In the genomic region with DNA sequence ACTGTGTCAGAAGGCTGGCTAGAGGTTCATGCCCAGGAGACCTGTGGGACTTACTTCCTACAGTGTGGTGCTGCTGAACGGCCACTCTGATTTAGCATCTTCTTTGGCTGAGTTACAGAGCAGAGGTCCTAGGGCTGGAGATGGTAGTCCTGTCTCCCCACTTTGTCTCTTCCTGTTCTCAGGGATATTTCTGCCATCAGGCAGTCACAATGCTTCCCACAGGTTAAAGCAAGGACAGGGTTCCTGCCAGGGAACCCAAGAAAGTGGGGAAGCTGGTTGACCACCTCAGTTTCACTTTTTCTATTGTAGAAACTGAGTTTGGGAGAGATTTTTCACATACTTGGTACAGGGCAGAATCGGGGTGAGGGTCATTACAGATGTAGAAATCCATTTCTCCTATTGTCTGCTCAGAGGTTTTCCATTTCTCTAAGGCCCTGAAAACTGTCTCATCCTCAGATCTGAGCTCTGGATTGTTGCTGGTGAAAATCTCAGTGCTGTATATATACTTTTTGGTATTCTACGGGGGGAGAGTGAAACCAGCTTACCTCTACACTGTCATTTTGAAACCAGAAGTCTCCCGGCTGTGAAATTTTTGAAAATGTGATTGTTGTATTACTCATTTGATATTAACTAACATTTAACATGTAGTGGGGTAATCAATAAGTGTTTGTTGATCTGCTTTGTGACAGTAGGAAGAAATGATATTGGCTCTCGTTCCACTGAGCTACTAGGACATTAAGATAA, we compare ENCODE assay signal across 11 cellular contexts. TPM values are rescaled to one million over a fixed set of nuclear protein-coding genes. Genes with fewer than 3 reads are reported as not detected.
A peak's percentile ranks its signal among the peaks of the same experiment; 100 is the strongest.
DNase-seq lines count a peak whose midpoint lies in the region; ATAC-seq lines count a peak whose summit lies in the region.
"Had no signal": no experiment of that assay in that cellular context is flagged by ENCODE, and none has a peak within 500 bp of the region (broad histone marks: within the 10 kb centered on the region; RNA-seq: fewer than 3 reads in every experiment).

No MANE protein-coding gene starts in this region.

- H3K27ac Mint-ChIP-seq in activated T-cell treated with anti-CD3 and anti-CD28 coated beads, Interleukin-2, amount 50 U/mL, for 24 hours, result no peak overlapping the region
- H3K27ac Mint-ChIP-seq: IgD-negative memory B cell had no signal

- peak; percentile 91 for ATAC-seq in GM18519 (IDR thresholded peaks at IDR 0.05; ENCODE audit: low FRiP score, unreplicated experiment)
- peak; percentile 89 for ATAC-seq in GM19467 (IDR thresholded peaks at IDR 0.05; ENCODE audit: unreplicated experiment)
- ATAC-seq in HG02938 (IDR thresholded peaks at IDR 0.05; ENCODE audit: unreplicated experiment), result peak; percentile 97
- ATAC-seq in HG03571 (IDR thresholded peaks at IDR 0.05; ENCODE audit: unreplicated experiment), result peak; percentile 84
- no peak for ATAC-seq in left cardiac atrium

- H3K4me3 Mint-ChIP-seq in activated T-cell treated with anti-CD3 and anti-CD28 coated beads, Interleukin-2, amount 50 U/mL, for 24 hours, result no peak overlapping the region

- no peak for DNase-seq in hippocampal formation (lab: John Stamatoyannopoulos, UW)
- DNase-seq in activated T-cell treated with anti-CD3 and anti-CD28 coated beads, Interleukin-2, amount 50 U/mL, for 24 hours, result no peak
- no peak for DNase-seq in stimulated activated CD4-positive, alpha-beta T cell treated with anti-CD3 and anti-CD28 coated beads, Interleukin-2, amount 100 ng/mL, for 24 hours
- no peak for DNase-seq in left cardiac atrium

- peaks cover 6% of the 10 kb centered on the region for H3K27me3 Mint-ChIP-seq in activated T-cell treated with anti-CD3 and anti-CD28 coated beads, Interleukin-2, amount 50 U/mL, for 24 hours

- H3K9me3 Mint-ChIP-seq in activated T-cell treated with anti-CD3 and anti-CD28 coated beads, Interleukin-2, amount 50 U/mL, for 24 hours, result no peaks in the 10 kb centered on the region

- H3K36me3 Mint-ChIP-seq in activated T-cell treated with anti-CD3 and anti-CD28 coated beads, Interleukin-2, amount 50 U/mL, for 24 hours (ENCODE audit: low read depth), result no peaks in the 10 kb centered on the region

- H3K4me1 Mint-ChIP-seq in activated T-cell treated with anti-CD3 and anti-CD28 coated beads, Interleukin-2, amount 50 U/mL, for 24 hours (ENCODE audit: low read depth), result peaks cover 8% of the 10 kb centered on the region

- intact Hi-C loops in left cardiac atrium (cut with DNase I), result loop anchor here in 1 of 2 donors (10.0 kb wide), 1 partner anchor 112 kb away; no protein-coding TSS in a partner anchor

RNA-seq across cellular contexts. Expression of gene MEP1B, which starts 37.0 kb away (rescaled TPM):
- not detected for total RNA-seq in left cardiac atrium
- total RNA-seq: kidney epithelial cell, RPMI7951 had no signal

Comparison
In these comparisons a context has a peak if more than half of its experiments do, and no peak if none do; other contexts are left out.
1. ATAC-seq: peak in GM18519 (single experiment), GM19467 (single experiment), HG02938 (single experiment) and HG03571 (single experiment); none in left cardiac atrium (0 of 2).